In genomic region chr7:98251251-98251843, GRCh38 we compare ENCODE assay signal across 8 cellular contexts. TPM values are rescaled to one million over a fixed set of nuclear protein-coding genes. Genes with fewer than 3 reads are reported as not detected.
DNase-seq lines count a peak whose midpoint lies in the region; ATAC-seq, FAIRE-seq and TF ChIP-seq lines count a peak whose summit lies in the region.

No MANE protein-coding gene starts in this region.

- peak overlapping the region; percentile 88 for H3K4me3 Mint-ChIP-seq in natural killer cell treated with Interleukin-12 subunit alpha and Interleukin-12 subunit beta and Interleukin-15 and Interleukin-18, amount 100 ng/mL, for 72 hours

- TF ChIP-seq POLR2A in erythroblast (IDR thresholded peaks at IDR 0.05; ENCODE audit: low read length): no peak

- no peaks in the 10 kb centered on the region for H3K36me3 Mint-ChIP-seq in natural killer cell treated with Interleukin-12 subunit alpha and Interleukin-12 subunit beta and Interleukin-15 and Interleukin-18, amount 100 ng/mL, for 72 hours

- H3K4me1 Mint-ChIP-seq in natural killer cell treated with Interleukin-12 subunit alpha and Interleukin-12 subunit beta and Interleukin-15 and Interleukin-18, amount 100 ng/mL, for 72 hours (ENCODE audit: low read depth in 2 of 2): peaks cover 38 to 40% of the 10 kb centered on the region in 2 donors

- peak overlapping the region; percentile 86 to 92 for H3K27ac Mint-ChIP-seq in natural killer cell treated with Interleukin-12 subunit alpha and Interleukin-12 subunit beta and Interleukin-15 and Interleukin-18, amount 100 ng/mL, for 72 hours

- peak; percentile 52 for FAIRE-seq in GM18507 (lab: Jason Lieb, UNC)

- no peaks in the 10 kb centered on the region for H3K9me3 Mint-ChIP-seq in natural killer cell treated with Interleukin-12 subunit alpha and Interleukin-12 subunit beta and Interleukin-15 and Interleukin-18, amount 100 ng/mL, for 72 hours

- ATAC-seq in HG02588 (IDR thresholded peaks at IDR 0.05; ENCODE audit: unreplicated experiment): peak; percentile 30
- peak in 1 of 2 donors; percentile 19 for ATAC-seq in natural killer cell treated with Interleukin-12 subunit alpha and Interleukin-12 subunit beta and Interleukin-15 and Interleukin-18, amount 100 ng/mL, for 72 hours

- H3K27me3 Mint-ChIP-seq in natural killer cell treated with Interleukin-12 subunit alpha and Interleukin-12 subunit beta and Interleukin-15 and Interleukin-18, amount 100 ng/mL, for 72 hours: no peaks in the 10 kb centered on the region

- DNase-seq in GM18507 (ENCODE audit: extremely low spot score, insufficient read length, low read depth) (no peak), NCI-H2029 (lab: John Stamatoyannopoulos, UW) (peak; percentile 92), erythroblast (lab: John Stamatoyannopoulos, UW) (peak; percentile 80 to 83), cortex of kidney (lab: John Stamatoyannopoulos, UW) (no peak), ecto neural progenitor cell (ENCODE audit: low spot score) (no peak)
- DNase-seq in activated CD8-positive, alpha-beta memory T cell treated with anti-CD3 and anti-CD28 coated beads for 24 hours: peak; percentile 71
- DNase-seq in natural killer cell treated with Interleukin-12 subunit alpha and Interleukin-12 subunit beta and Interleukin-15 and Interleukin-18, amount 100 ng/mL, for 72 hours (ENCODE audit: low spot score): no peak

RNA-seq across cellular contexts. Expression of gene TECPR1, which starts 0.7 kb away (rescaled TPM):
- total RNA-seq in natural killer cell treated with Interleukin-12 subunit alpha and Interleukin-12 subunit beta and Interleukin-15 and Interleukin-18, amount 100 ng/mL, for 72 hours: 10 to 100 TPM; 42.1 to 68.6 TPM

RNA-seq across cellular contexts. Expression of gene BRI3, which starts 30.1 kb away (rescaled TPM):
- 10 to 100 TPM; 40.3 to 48.6 TPM for total RNA-seq in natural killer cell treated with Interleukin-12 subunit alpha and Interleukin-12 subunit beta and Interleukin-15 and Interleukin-18, amount 100 ng/mL, for 72 hours

RNA-seq across cellular contexts. Expression of gene BHLHA15, which starts 40.1 kb away (rescaled TPM):
- total RNA-seq in natural killer cell treated with Interleukin-12 subunit alpha and Interleukin-12 subunit beta and Interleukin-15 and Interleukin-18, amount 100 ng/mL, for 72 hours: 1 to 10 TPM; 1.8 to 2.4 TPM

Comparison
In these comparisons a context has a peak if more than half of its experiments do, and no peak if none do; other contexts are left out.
1. DNase-seq: peak in NCI-H2029 (single experiment), activated CD8-positive, alpha-beta memory T cell treated with anti-CD3 and anti-CD28 coated beads for 24 hours (single experiment) and erythroblast (2 of 2); none in GM18507 (single experiment), natural killer cell treated with Interleukin-12 subunit alpha and Interleukin-12 subunit beta and Interleukin-15 and Interleukin-18, amount 100 ng/mL, for 72 hours (single experiment), cortex of kidney (single experiment) and ecto neural progenitor cell (single experiment).